Comparison of ENCODE assay signal across 17 cellular contexts in the genomic region with DNA sequence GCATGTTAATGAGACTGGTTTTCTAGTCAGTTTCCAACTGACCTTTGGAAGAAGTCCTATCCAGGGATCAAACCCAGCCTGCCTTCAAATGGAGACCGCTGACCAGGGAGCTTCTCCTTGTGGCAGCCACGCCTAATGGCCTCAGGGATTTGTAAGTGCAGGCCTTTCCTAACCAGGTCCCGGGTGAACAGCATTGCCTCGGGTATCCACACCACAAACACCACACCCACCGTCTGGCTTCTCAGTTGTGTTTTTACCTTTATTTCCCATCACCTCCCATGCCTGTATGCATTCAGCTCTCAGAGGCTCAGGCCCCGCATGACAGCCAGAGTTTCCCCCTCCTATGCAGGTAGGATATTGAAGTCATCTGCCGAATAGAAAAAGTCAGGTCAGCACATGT.
DNase-seq lines count a peak whose midpoint lies in the region; ATAC-seq and TF ChIP-seq lines count a peak whose summit lies in the region.
"Had no signal": no experiment of that assay in that cellular context is flagged by ENCODE, and none has a peak within 500 bp of the region (broad histone marks: within the 10 kb centered on the region; RNA-seq: fewer than 3 reads in every experiment).

No MANE protein-coding gene starts in this region.

- H3K36me3 ChIP-seq in DND-41 (ENCODE audit: insufficient read depth, low read length) (no peaks in the 10 kb centered on the region), mammary epithelial cell (ENCODE audit: insufficient read depth, low read length) (no peaks in the 10 kb centered on the region), upper lobe of right lung (no peaks in the 10 kb centered on the region)
- H3K36me3 ChIP-seq: HAP-1 had no signal

- no peaks in the 10 kb centered on the region for H3K79me2 ChIP-seq in DND-41 (ENCODE audit: insufficient read depth, low read length)
- H3K79me2 ChIP-seq in mammary epithelial cell (ENCODE audit: insufficient read depth, low read length): no peaks in the 10 kb centered on the region

- no peaks in the 10 kb centered on the region for H4K20me1 ChIP-seq in DND-41 (ENCODE audit: insufficient read depth, low read length)
- H4K20me1 ChIP-seq in mammary epithelial cell (ENCODE audit: insufficient read depth, low read length): no peaks in the 10 kb centered on the region

- peak overlapping the region; percentile 76 for H3K27ac ChIP-seq in DND-41 (ENCODE audit: low read length)
- H3K27ac ChIP-seq in mammary epithelial cell (ENCODE audit: insufficient read depth, low read depth, low read length): no peak overlapping the region
- no peak overlapping the region for H3K27ac ChIP-seq in upper lobe of right lung

- H3K4me2 ChIP-seq in DND-41 (ENCODE audit: insufficient read depth, low read length) (no peak overlapping the region), mammary epithelial cell (ENCODE audit: insufficient read depth, low read depth, low read length) (no peak overlapping the region)

- no peak for ATAC-seq in DND-41 (ENCODE audit: insufficient read depth, low read depth)
- no peak for ATAC-seq in GM21515 (IDR thresholded peaks at IDR 0.05; ENCODE audit: unreplicated experiment)
- no peak for ATAC-seq in upper lobe of right lung
- ATAC-seq: GM12878 had no signal

- no TSS peak for BruUV-seq in mammary epithelial cell (replicated peaks; lab: Mats Ljungman, UMichigan)

- CTCF ChIA-PET in mammary epithelial cell (lab: Charles Lee; ENCODE audit: low non-redundant PET): no interaction called here

- dilution Hi-C loops in mammary epithelial cell (cut with HindIII; ENCODE audit: low sequenced_read_pairs): no loop called here

- H3K9ac ChIP-seq in DND-41 (ENCODE audit: low read depth, low read length): no peak overlapping the region
- H3K9ac ChIP-seq in mammary epithelial cell (ENCODE audit: insufficient read depth, low read length): no peak overlapping the region

- DNase-seq in DND-41 (no peak), ELF-1 (ENCODE audit: low read depth, low spot score) (peak; percentile 30), mammary epithelial cell (peak; percentile 21), NCI-H2081 treated with DMSO at 0.1 percent for 48 hours (lab: John Stamatoyannopoulos, UW) (no peak), upper lobe of right lung (no peak)
- DNase-seq: C1 segment of cervical spinal cord; Calu3; CD4-positive, alpha-beta memory T cell; COR-L47; DMS53; DMS79 treated with DMSO at 0.1 percent for 48 hours; GDM1; GOT3; HFFc6 had no signal

- H3K27me3 ChIP-seq in DND-41 (ENCODE audit: insufficient read depth, low read length, poor library complexity) (no peaks in the 10 kb centered on the region), mammary epithelial cell (ENCODE audit: insufficient read depth, low read length) (peaks cover 4% of the 10 kb centered on the region), upper lobe of right lung (no peaks in the 10 kb centered on the region)

- H3K4me3 ChIP-seq in DND-41 (ENCODE audit: low read depth in 1 of 2, low read length in 2 of 2) (no peak overlapping the region), mammary epithelial cell (replicated peaks in 1 of 3; ENCODE audit: insufficient read depth in 1 of 3, low read depth in 2 of 3, low read length in 3 of 3) (no peak overlapping the region), upper lobe of right lung (no peak overlapping the region)
- H3K4me3 ChIP-seq: GM12878, HAP-1 had no signal

- H3K4me1 ChIP-seq in DND-41 (ENCODE audit: insufficient read depth, low read length) (peaks cover 77% of the 10 kb centered on the region), mammary epithelial cell (ENCODE audit: insufficient read depth, low read length) (peaks cover 11% of the 10 kb centered on the region), upper lobe of right lung (peaks cover 4% of the 10 kb centered on the region)
- H3K4me1 ChIP-seq: HAP-1 had no signal

- intact Hi-C loops in mammary epithelial cell (cut with micrococcal nuclease): no loop called here
- intact Hi-C loops in upper lobe of right lung (cut with DNase I): no loop called here

- TF ChIP-seq CTCF in DND-41 (IDR thresholded peaks at IDR 0.05; ENCODE audit: borderline replicate concordance, extremely low read depth, low read length, poor library complexity, severe bottlenecking): no peak
- no peak for TF ChIP-seq CTCF in mammary epithelial cell (conservative IDR thresholded peaks at IDR 0.05 in 1 of 2, IDR thresholded peaks at IDR 0.05 in 1 of 2; ENCODE audit: extremely low read depth in 1 of 2, insufficient read depth in 1 of 2, low read depth in 1 of 2, low read length in 2 of 2)
- no peak for TF ChIP-seq CTCF in upper lobe of right lung (IDR thresholded peaks at IDR 0.05)

- 41% methylated on average over 7 of the region's 7 CpGs for WGBS in mammary epithelial cell (ENCODE audit: low coverage, missing lambda C conversion rate)

- H2AFZ ChIP-seq in DND-41 (ENCODE audit: low read depth, low read length): no peak overlapping the region
- H2AFZ ChIP-seq in mammary epithelial cell (ENCODE audit: low read depth, low read length): no peak overlapping the region

- H3K9me3 ChIP-seq in DND-41 (ENCODE audit: insufficient read depth, low read length, severe bottlenecking) (peaks cover 5% of the 10 kb centered on the region), mammary epithelial cell (replicated peaks; ENCODE audit: insufficient read depth, low read length) (no peaks in the 10 kb centered on the region), upper lobe of right lung (peaks cover 5% of the 10 kb centered on the region)
- H3K9me3 ChIP-seq: HAP-1 had no signal

- in situ Hi-C loops in mammary epithelial cell (cut with MboI; ENCODE audit: low sequenced_read_pairs in 2 of 2): loop anchor here (25.0 kb wide), 3 partner anchors 413 to 662 kb away; a partner anchor contains a TSS

Comparison
In these comparisons a context has a peak if more than half of its experiments do, and no peak if none do; other contexts are left out.
1. DNase-seq: peak in ELF-1 (single experiment) and mammary epithelial cell (single experiment); none in DND-41 (single experiment), NCI-H2081 treated with DMSO at 0.1 percent for 48 hours (single experiment) and upper lobe of right lung (single experiment).